In the genomic region with DNA sequence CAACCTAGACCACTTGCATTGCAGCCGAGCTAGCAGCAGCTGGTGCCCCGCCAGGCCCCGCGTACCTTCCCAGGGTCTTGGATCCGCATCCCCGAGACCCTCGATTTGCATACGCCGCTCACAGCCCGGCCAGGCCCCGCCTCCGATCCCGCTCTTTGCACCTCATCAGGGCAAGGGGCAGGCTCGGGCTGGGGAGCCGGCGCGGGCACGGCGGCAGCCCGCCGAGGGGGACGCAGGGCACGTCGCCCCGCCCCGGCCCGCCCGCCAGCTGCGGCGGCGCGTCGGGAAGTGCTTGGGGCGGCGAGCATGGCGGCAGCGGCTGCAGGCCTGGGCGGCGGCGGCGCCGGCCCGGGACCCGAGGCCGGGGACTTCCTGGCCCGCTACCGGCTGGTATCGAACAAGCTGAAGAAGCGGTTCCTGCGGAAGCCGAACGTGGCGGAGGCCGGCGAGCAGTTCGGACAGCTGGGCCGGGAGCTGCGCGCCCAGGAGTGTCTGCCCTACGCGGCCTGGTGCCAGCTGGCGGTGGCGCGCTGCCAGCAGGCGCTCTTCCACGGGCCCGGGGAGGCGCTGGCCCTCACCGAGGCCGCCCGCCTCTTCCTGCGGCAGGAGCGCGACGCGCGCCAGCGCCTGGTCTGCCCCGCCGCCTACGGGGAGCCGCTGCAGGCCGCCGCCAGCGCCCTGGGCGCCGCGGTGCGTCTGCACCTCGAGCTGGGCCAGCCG, we compare ENCODE assay signal across 8 cellular contexts. TPM values are rescaled to one million over a fixed set of nuclear protein-coding genes. Genes with fewer than 3 reads are reported as not detected.
DNase-seq lines count a peak whose midpoint lies in the region; ATAC-seq and TF ChIP-seq lines count a peak whose summit lies in the region.
"Not testable (repeated sequence)": the region's sequence is repeated elsewhere in the genome, so short reads cannot be mapped to it uniquely, and the experiment has no call there.

A gene (plus strand): TSS at position 287 of the 720 bp plus-strand sequence. CDS start 20 bp downstream, at position 307.

- H3K27me3 Mint-ChIP-seq in brain, memory B cell: not testable (repeated sequence)

- H3K27ac Mint-ChIP-seq in brain, memory B cell: not testable (repeated sequence)

- H3K4me3 ChIP-seq in BE2C (ENCODE audit: low read depth, low read length) (peak within 1 kb of the TSS; percentile 34; the same call in 1 of the 2 replicates), LNCaP clone FGC (ENCODE audit: low read depth, low read length) (peak within 1 kb of the TSS; percentile 29; the same call in 1 of the 2 replicates)

- not testable (repeated sequence) for TF ChIP-seq CTCF in BE2C (IDR thresholded peaks at IDR 0.05; ENCODE audit: low read depth, low read length); LNCaP clone FGC (IDR thresholded peaks at IDR 0.05; ENCODE audit: control insufficient read depth, extremely low read depth, insufficient read depth); brain (conservative IDR thresholded peaks at IDR 0.05)

- DNase-seq in BE2C; LNCaP clone FGC (ENCODE audit: low read depth); memory B cell (ENCODE audit: low spot score in 2 of 2): not testable (repeated sequence)
- peak; percentile 61 for DNase-seq in activated CD8-positive, alpha-beta memory T cell treated with anti-CD3 and anti-CD28 coated beads for 24 hours
- peak; percentile 24 to 50 for DNase-seq in stimulated activated CD4-positive, alpha-beta T cell treated with anti-CD3 and anti-CD28 coated beads, Interleukin-4, amount 100 ng/mL, for 48 hours (ENCODE audit: low read depth in 2 of 2)

- H3K4me1 ChIP-seq in BE2C: not testable (repeated sequence)

- ATAC-seq in GM19438 (IDR thresholded peaks at IDR 0.05; ENCODE audit: low read depth, unreplicated experiment): peak; percentile 76
- peak; percentile 62 for ATAC-seq in HG02885 (IDR thresholded peaks at IDR 0.05; ENCODE audit: poor library complexity, unreplicated experiment)
- peak; percentile 72 for ATAC-seq in memory B cell (ENCODE audit: low read depth)

- not testable (repeated sequence) for H3K4me1 Mint-ChIP-seq in brain, memory B cell

- not testable (repeated sequence) for H3K9me3 ChIP-seq in BE2C

- H3K4me3 Mint-ChIP-seq in brain, memory B cell: not testable (repeated sequence)

- H3K27me3 ChIP-seq in BE2C: not testable (repeated sequence)

- H3K36me3 Mint-ChIP-seq in brain, memory B cell: not testable (repeated sequence)

- H3K9me3 Mint-ChIP-seq in brain, memory B cell: not testable (repeated sequence)

- H3K36me3 ChIP-seq in BE2C: not testable (repeated sequence)

RNA-seq across cellular contexts. Expression of the gene that starts here (rescaled TPM):
- 71.1 TPM for polyA plus RNA-seq in BE2C (2012; ENCODE audit: insufficient read depth, insufficient read length, low read depth)
- 51.7 TPM for polyA plus RNA-seq in brain (ENCODE audit: insufficient read depth, low read depth, low replicate concordance)
